8 cellular contexts compared by ENCODE assay signal in the genomic region with DNA sequence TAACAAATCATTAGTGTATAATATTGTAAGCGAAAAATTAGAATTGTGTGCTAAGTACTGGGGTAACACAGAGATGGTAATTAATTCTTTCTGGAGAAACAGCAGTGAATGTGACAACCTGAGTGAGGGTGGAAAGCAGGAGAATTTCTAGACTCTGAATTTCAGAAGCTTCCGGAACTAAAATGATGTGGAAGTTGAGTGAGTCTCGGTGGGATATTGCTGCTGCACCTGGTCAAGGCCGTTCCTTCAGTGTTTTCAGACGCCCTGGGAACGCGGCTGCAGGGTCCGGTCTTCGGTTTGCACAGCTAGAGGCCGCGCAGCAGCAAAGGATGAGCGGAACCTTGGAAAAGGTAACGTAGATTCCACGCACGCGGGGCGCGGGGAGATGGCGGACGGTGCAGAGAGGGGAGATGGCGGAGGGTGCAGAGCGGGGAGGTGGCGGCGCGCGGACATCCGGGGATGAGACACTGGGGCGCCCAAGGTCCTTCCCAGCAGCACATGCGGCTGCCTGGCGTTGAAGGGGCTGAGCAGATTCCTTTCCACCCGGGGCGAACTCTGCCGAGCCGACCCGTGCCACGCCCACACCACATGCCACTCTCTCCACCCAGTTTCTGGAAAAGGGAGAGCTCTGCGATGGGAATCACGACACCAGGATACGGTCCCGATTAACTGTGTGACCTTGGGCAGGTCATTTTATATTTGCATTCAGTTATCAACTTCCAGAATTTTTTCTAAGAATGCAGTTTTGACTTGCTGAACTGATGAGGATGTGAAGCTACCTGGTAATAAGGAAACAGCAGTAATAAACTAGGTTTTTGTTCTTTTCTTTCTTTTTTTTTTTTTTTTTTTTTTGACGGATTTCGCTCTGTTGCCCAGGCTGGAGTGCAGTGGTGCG. TPM values are rescaled to one million over a fixed set of nuclear protein-coding genes. Genes with fewer than 3 reads are reported as not detected.
DNase-seq lines count a peak whose midpoint lies in the region; ATAC-seq and TF ChIP-seq lines count a peak whose summit lies in the region.

MRPL48 (plus strand) TSS at position 232 of the 895 bp plus-strand sequence; CDS start at position 330, 98 bp downstream.

- peak; percentile 86 for ATAC-seq in GM21526 (IDR thresholded peaks at IDR 0.05; ENCODE audit: low FRiP score, unreplicated experiment)
- ATAC-seq in IMR-90 (ENCODE audit: low read depth), result peak; percentile 99

- DNase-seq in D341Med (ENCODE audit: low spot score) (peak; percentile 97), IMR-90 (peak; percentile 90), OCI-M1 (lab: John Stamatoyannopoulos, UW) (peak; percentile 100), activated T-cell treated with anti-CD3 and anti-CD28 coated beads for 4 hours (peak; percentile 73), erythroblast (lab: John Stamatoyannopoulos, UW) (peak; percentile 94 to 96)
- peak; percentile 92 for DNase-seq in stimulated activated CD8-positive, alpha-beta memory T cell treated with anti-CD3 and anti-CD28 coated beads, Interleukin-4, amount 100 ng/mL, for 48 hours

- H2BK120ac ChIP-seq in IMR-90 (ENCODE audit: low read depth, low read length), result peak within 1 kb of the TSS; percentile 90

- H3K36me3 ChIP-seq in IMR-90 (ENCODE audit: control insufficient read depth, insufficient read depth, low read length) (no peaks in the 10 kb centered on the region), mucosa of rectum (ENCODE audit: control insufficient read depth in 2 of 2, insufficient read depth in 2 of 2, low read length in 2 of 2) (peaks cover 0 to 6% of the 10 kb centered on the region in 2 donors)

- H3K4me1 ChIP-seq in IMR-90 (ENCODE audit: control insufficient read depth, insufficient read depth, low read length) (peaks cover 2% of the 10 kb centered on the region; the same call in 1 of the 2 replicates), mucosa of rectum (ENCODE audit: control insufficient read depth in 2 of 2, insufficient read depth in 2 of 2, low read length in 2 of 2) (peaks cover 3 to 8% of the 10 kb centered on the region in 2 donors)

- peak within 1 kb of the TSS; percentile 67 for H3K18ac ChIP-seq in IMR-90 (ENCODE audit: low read depth, low read length)

- H4K20me1 ChIP-seq in IMR-90 (ENCODE audit: insufficient read depth, low read length), result no peaks in the 10 kb centered on the region

- H4K5ac ChIP-seq in IMR-90 (ENCODE audit: low read depth, low read length), result peak within 1 kb of the TSS; percentile 99

- H3K27ac ChIP-seq in IMR-90 (ENCODE audit: insufficient read depth, low read length) (peak within 1 kb of the TSS; percentile 88), mucosa of rectum (ENCODE audit: low read depth in 2 of 2, low read length in 2 of 2) (peak within 1 kb of the TSS; percentile 96 to 98)

- H3K27me3 ChIP-seq in IMR-90 (ENCODE audit: control insufficient read depth, insufficient read depth, low read length), result no peaks in the 10 kb centered on the region
- no peaks in the 10 kb centered on the region for H3K27me3 ChIP-seq in mucosa of rectum (ENCODE audit: control insufficient read depth in 2 of 2, insufficient read depth in 2 of 2, low read length in 2 of 2)

- TF ChIP-seq POLR2A in IMR-90 (IDR thresholded peaks at IDR 0.05; ENCODE audit: low read depth, low read length) (no peak), erythroblast (IDR thresholded peaks at IDR 0.05; ENCODE audit: low read length) (peak; percentile 71)

- H3K14ac ChIP-seq in IMR-90 (replicated peaks; ENCODE audit: low read depth, low read length), result peak within 1 kb of the TSS; percentile 100

- H3K23ac ChIP-seq in IMR-90 (ENCODE audit: low read depth, low read length), result peak within 1 kb of the TSS; percentile 95; the same call in 1 of the 2 replicates

- peak within 1 kb of the TSS; percentile 90 for H3K56ac ChIP-seq in IMR-90 (ENCODE audit: extremely low read depth, insufficient read depth, low read length)

- TF ChIP-seq RAD21 in IMR-90 (IDR thresholded peaks at IDR 0.05; ENCODE audit: low read length), result 0 out of 2 replicates have a peak, but pooled peaks have one; percentile 16

- H2BK15ac ChIP-seq in IMR-90 (ENCODE audit: low read depth, low read length), result peak within 1 kb of the TSS; percentile 57; the same call in 1 of the 3 replicates

- H4K8ac ChIP-seq in IMR-90 (ENCODE audit: low read depth in 2 of 2, low read length in 2 of 2), result peak within 1 kb of the TSS; percentile 73 to 99

- H3K9me1 ChIP-seq in IMR-90 (ENCODE audit: insufficient read depth, low read length), result no peaks in the 10 kb centered on the region

- H2AK9ac ChIP-seq in IMR-90 (replicated peaks; ENCODE audit: low read depth, low read length, poor library complexity), result peak within 1 kb of the TSS; percentile 97

- peak within 1 kb of the TSS; percentile 76 for H3K4me2 ChIP-seq in IMR-90 (ENCODE audit: low read depth, low read length)

- H4K91ac ChIP-seq in IMR-90 (ENCODE audit: insufficient read depth, low read depth, low read length), result peak within 1 kb of the TSS; percentile 98

- H2AFZ ChIP-seq in IMR-90 (replicated peaks; ENCODE audit: low read length, poor library complexity), result peak within 1 kb of the TSS; percentile 100

- intact Hi-C loops in IMR-90 (cut with micrococcal nuclease), result loop anchor here (5.0 kb wide), 1 partner anchor 89 kb away; the partner anchor contains the start of genes COA4 and PAAF1

- TF ChIP-seq CTCF in IMR-90 (conservative IDR thresholded peaks at IDR 0.05; ENCODE audit: low read depth, low read length), result no peak

- H2BK20ac ChIP-seq in IMR-90 (ENCODE audit: low read depth, low read length), result peak within 1 kb of the TSS; percentile 42; the same call in 1 of the 2 replicates

- H3K79me1 ChIP-seq in IMR-90 (ENCODE audit: low read depth in 1 of 2, low read length in 2 of 2), result peaks cover 3 to 29% of the 10 kb centered on the region in 2 experiments; a peak in 2 of 4 replicates

- in situ Hi-C loops in IMR-90 (cut with MboI; ENCODE audit: low sequenced_read_pairs), result no loop called here

- H2AK5ac ChIP-seq in IMR-90 (ENCODE audit: low read depth, low read length), result peak within 1 kb of the TSS; percentile 84; the same call in 1 of the 2 replicates

- dilution Hi-C loops in IMR-90 (cut with HindIII; ENCODE audit: low sequenced_read_pairs, unreplicated experiment), result no loop called here

- 0% methylated on average over 3 of the region's 43 CpGs; no CpG with 5 or more reads in 1 of the 2 experiments for WGBS in IMR-90 (ENCODE audit: extremely low coverage in 2 of 2, insufficient read length in 1 of 2), 2 experiments

- H2BK5ac ChIP-seq in IMR-90 (ENCODE audit: low read depth, low read length, poor library complexity, severe bottlenecking), result peak within 1 kb of the TSS; percentile 94

- H3K4me3 ChIP-seq in IMR-90 (ENCODE audit: insufficient read depth, low read depth, low read length), result peak within 1 kb of the TSS; percentile 69
- H3K4me3 ChIP-seq in mucosa of rectum (ENCODE audit: low read length in 2 of 2), result peak within 1 kb of the TSS; percentile 90 to 93

- H3K9ac ChIP-seq in IMR-90 (ENCODE audit: low read depth, low read length), result peak within 1 kb of the TSS; percentile 81
- H3K9ac ChIP-seq in mucosa of rectum (ENCODE audit: low read depth in 1 of 2, low read length in 2 of 2), result peak within 1 kb of the TSS; percentile 74 to 92

- CTCF ChIA-PET in IMR-90 (lab: Yijun Ruan, JAX), result interaction anchor here (0.6 kb wide), 1 partner anchor 69 kb away, joined by 3 read pairs; no protein-coding TSS in a partner anchor

- POLR2A ChIA-PET in IMR-90 (lab: Charles Lee; ENCODE audit: unreplicated experiment), result interaction anchor here (0.5 to 1.5 kb wide), 5 partner anchors 8 to 479 kb away, joined by 3 to 10 read pairs (median 4); no protein-coding TSS in a partner anchor

- no TSS peak for BruUV-seq in IMR-90 (replicated peaks; lab: Mats Ljungman, UMichigan)

- H3K4ac ChIP-seq in IMR-90 (ENCODE audit: low read depth, low read length), result peak within 1 kb of the TSS; percentile 99

- H3K9me3 ChIP-seq in IMR-90 (ENCODE audit: control insufficient read depth, insufficient read depth, low read length) (no peaks in the 10 kb centered on the region), mucosa of rectum (ENCODE audit: control insufficient read depth in 2 of 2, low read length in 2 of 2) (no peaks in the 10 kb centered on the region)

TF ChIP-seq in IMR-90, 13 proteins besides CTCF, POLR2A, EP300 and RAD21:
- TF ChIP-seq MAZ (IDR thresholded peaks at IDR 0.05; ENCODE audit: borderline replicate concordance, low read depth, low read length) (peak; percentile 53; the same call in 1 of the 2 replicates), MAFK (IDR thresholded peaks at IDR 0.05; ENCODE audit: low read depth, low read length) (no peak), SMC3 (IDR thresholded peaks at IDR 0.05; ENCODE audit: low read depth, low read length) (no peak), NFE2L2 (IDR thresholded peaks at IDR 0.05; ENCODE audit: low read depth, low read length) (no peak), MXI1 (IDR thresholded peaks at IDR 0.05; ENCODE audit: borderline replicate concordance, low read depth, low read length) (peak; percentile 94), FOS (IDR thresholded peaks at IDR 0.05; ENCODE audit: low read depth, low read length) (no peak), RCOR1 (IDR thresholded peaks at IDR 0.05; ENCODE audit: insufficient replicate concordance, low read length) (no peak), BHLHE40 (IDR thresholded peaks at IDR 0.05; ENCODE audit: low read depth, low read length) (peak; percentile 62; the same call in 1 of the 2 replicates)
- TF ChIP-seq, protein P1, sequence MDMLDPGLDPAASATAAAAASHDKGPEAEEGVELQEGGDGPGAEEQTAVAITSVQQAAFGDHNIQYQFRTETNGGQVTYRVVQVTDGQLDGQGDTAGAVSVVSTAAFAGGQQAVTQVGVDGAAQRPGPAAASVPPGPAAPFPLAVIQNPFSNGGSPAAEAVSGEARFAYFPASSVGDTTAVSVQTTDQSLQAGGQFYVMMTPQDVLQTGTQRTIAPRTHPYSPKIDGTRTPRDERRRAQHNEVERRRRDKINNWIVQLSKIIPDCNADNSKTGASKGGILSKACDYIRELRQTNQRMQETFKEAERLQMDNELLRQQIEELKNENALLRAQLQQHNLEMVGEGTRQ (IDR thresholded peaks at IDR 0.05; ENCODE audit: low read depth, low read length), result peak; percentile 24; the same call in 1 of the 2 replicates

RNA-seq across cellular contexts. Expression of gene MRPL48, which starts in this region (rescaled TPM):
- total RNA-seq in IMR-90 (2012; rRNA removed), result 24.0 and 30.3 TPM in 2 replicates
- polyA plus RNA-seq in IMR-90 (2012; rRNA removed), result 29.4 and 30.6 TPM in 2 replicates
- 7.8 and 19.4 TPM in 2 replicates for polyA plus RNA-seq in IMR-90 (2012; cell fraction: cytosol; rRNA removed)
- polyA plus RNA-seq in IMR-90 (2012; cell fraction: nucleus; rRNA removed; ENCODE audit: low replicate concordance), result 2.7 and 12.3 TPM in 2 replicates

Comparison
In these comparisons a context has a peak if more than half of its experiments do, and no peak if none do; other contexts are left out.
1. Peak in every context shown above with its lines: DNase-seq, ATAC-seq, H3K4me3 ChIP-seq and H3K27ac ChIP-seq.